ENCODE assay signal across 8 cellular contexts in genomic region chr11:62546244-62546936, GRCh38. TPM values are rescaled to one million over a fixed set of nuclear protein-coding genes. Genes with fewer than 3 reads are reported as not detected.
A peak's percentile ranks its signal among the peaks of the same experiment; 100 is the strongest.
DNase-seq lines count a peak whose midpoint lies in the region; ATAC-seq and TF ChIP-seq lines count a peak whose summit lies in the region.

Gene AHNAK (minus strand): TSS chr11:62546806. CDS start chr11:62536098, 10,708 bp downstream.

- peak; percentile 33 for TF ChIP-seq POLR2A in testis (IDR thresholded peaks at IDR 0.05)

- H3K4me1 ChIP-seq in testis: peaks cover 45% of the 10 kb centered on the region

- 0 to 2% methylated on average over 23 to 62 of the region's 69 CpGs for WGBS in testis, 2 donors

- H3K27ac ChIP-seq in testis: peak within 1 kb of the TSS; percentile 84 to 95

- CTCF ChIA-PET in activated CD8-positive, alpha-beta memory T cell treated with anti-CD3 and anti-CD28 coated beads, Interleukin-2, amount 10 ng/mL, durations not matched to agents 7 days and 5 days (lab: Charles Lee): interaction anchor here (0.8 to 10.7 kb wide), 4 partner anchors 10 to 295 kb away, joined by 3 to 354 read pairs (median 132); no protein-coding TSS in a partner anchor

- ATAC-seq in activated CD8-positive, alpha-beta memory T cell treated with anti-CD3 and anti-CD28 coated beads, Interleukin-2, amount 10 ng/mL, durations not matched to agents 7 days and 5 days: peak; percentile 51

- H3K27me3 Mint-ChIP-seq in activated CD8-positive, alpha-beta memory T cell treated with anti-CD3 and anti-CD28 coated beads, Interleukin-2, amount 10 ng/mL, durations not matched to agents 7 days and 5 days: peaks cover 26% of the 10 kb centered on the region

- peaks cover 54% of the 10 kb centered on the region for H3K4me1 Mint-ChIP-seq in activated CD8-positive, alpha-beta memory T cell treated with anti-CD3 and anti-CD28 coated beads, Interleukin-2, amount 10 ng/mL, durations not matched to agents 7 days and 5 days

- peak within 1 kb of the TSS; percentile 86 to 93 for H3K4me3 ChIP-seq in testis

- intact Hi-C loops in testis (cut with DNase I; ENCODE audit: low total_unique reads): loop anchor here (10.0 kb wide), 1 partner anchor 152 kb away; no protein-coding TSS in a partner anchor

- no peaks in the 10 kb centered on the region for H3K27me3 ChIP-seq in testis

- H3K36me3 Mint-ChIP-seq in activated CD8-positive, alpha-beta memory T cell treated with anti-CD3 and anti-CD28 coated beads, Interleukin-2, amount 10 ng/mL, durations not matched to agents 7 days and 5 days: peaks cover 11% of the 10 kb centered on the region

- TF ChIP-seq CTCF in testis (IDR thresholded peaks at IDR 0.05): no peak

- peak within 1 kb of the TSS; percentile 98 for H3K4me3 Mint-ChIP-seq in activated CD8-positive, alpha-beta memory T cell treated with anti-CD3 and anti-CD28 coated beads, Interleukin-2, amount 10 ng/mL, durations not matched to agents 7 days and 5 days

- H3K9me3 Mint-ChIP-seq in activated CD8-positive, alpha-beta memory T cell treated with anti-CD3 and anti-CD28 coated beads, Interleukin-2, amount 10 ng/mL, durations not matched to agents 7 days and 5 days (ENCODE audit: low read depth): no peaks in the 10 kb centered on the region

- H3K9me3 ChIP-seq in testis: no peaks in the 10 kb centered on the region

- peak within 1 kb of the TSS; percentile 90 for H3K27ac Mint-ChIP-seq in activated CD8-positive, alpha-beta memory T cell treated with anti-CD3 and anti-CD28 coated beads, Interleukin-2, amount 10 ng/mL, durations not matched to agents 7 days and 5 days

- DNase-seq in DMS53 (lab: John Stamatoyannopoulos, UW) (peak; percentile 73), DMS53 treated with DMSO at 0.1 percent for 48 hours (lab: John Stamatoyannopoulos, UW; ENCODE audit: unreplicated experiment) (no peak), NCI-H510A treated with DMSO at 0.1 percent for 48 hours (lab: John Stamatoyannopoulos, UW) (peak; percentile 13), epidermal melanocyte (ENCODE audit: insufficient read length, low spot score) (peak; percentile 81), midbrain (lab: John Stamatoyannopoulos, UW) (peak; percentile 22), testis (peak; percentile 85), NCI-H2081 treated with DMSO at 0.1 percent for 48 hours (lab: John Stamatoyannopoulos, UW) (no peak)
- DNase-seq in activated CD8-positive, alpha-beta memory T cell treated with anti-CD3 and anti-CD28 coated beads, Interleukin-2, amount 10 ng/mL, durations not matched to agents 7 days and 5 days: peak; percentile 83

- H3K36me3 ChIP-seq in testis (ENCODE audit: low read depth, missing control alignments): no peaks in the 10 kb centered on the region

RNA-seq across cellular contexts. Expression of gene AHNAK, which starts in this region (rescaled TPM):
- total RNA-seq in activated CD8-positive, alpha-beta memory T cell treated with anti-CD3 and anti-CD28 coated beads, Interleukin-2, amount 10 ng/mL, durations not matched to agents 7 days and 5 days: 100 to 1,000 TPM; 180 to 390 TPM
- 100 to 1,000 TPM; 137 to 148 TPM for total RNA-seq in testis
- 95.8 TPM for polyA plus RNA-seq in testis (ENCODE audit: insufficient read depth, low read depth, low replicate concordance)

Comparison
In these comparisons a context has a peak if more than half of its experiments do, and no peak if none do; other contexts are left out.
1. DNase-seq: peak in DMS53 (single experiment), NCI-H510A treated with DMSO at 0.1 percent for 48 hours (single experiment), activated CD8-positive, alpha-beta memory T cell treated with anti-CD3 and anti-CD28 coated beads, Interleukin-2, amount 10 ng/mL, durations not matched to agents 7 days and 5 days (single experiment), epidermal melanocyte (single experiment), midbrain (single experiment) and testis (single experiment); none in DMS53 treated with DMSO at 0.1 percent for 48 hours (single experiment) and NCI-H2081 treated with DMSO at 0.1 percent for 48 hours (single experiment).